1 cellular context compared by ENCODE assay signal in genomic region chr1:39159224-39160036, GRCh38.
TF ChIP-seq lines count a peak whose summit lies in the region.

No MANE protein-coding gene starts in this region.

TF ChIP-seq in IMR-90, 13 proteins besides CTCF, POLR2A, EP300 and RAD21:
- no peak for TF ChIP-seq RFX5 (IDR thresholded peaks at IDR 0.05; ENCODE audit: low read depth, low read length)
- no peak for TF ChIP-seq ELK1 (IDR thresholded peaks at IDR 0.05; ENCODE audit: borderline replicate concordance, low read depth, low read length)
- TF ChIP-seq RCOR1 (IDR thresholded peaks at IDR 0.05; ENCODE audit: insufficient replicate concordance, low read length) = no peak
TF ChIP-seq in IMR-90: peak in this region for 0.
